Comparison of ENCODE assay signal across 16 cellular contexts in the genomic region with DNA sequence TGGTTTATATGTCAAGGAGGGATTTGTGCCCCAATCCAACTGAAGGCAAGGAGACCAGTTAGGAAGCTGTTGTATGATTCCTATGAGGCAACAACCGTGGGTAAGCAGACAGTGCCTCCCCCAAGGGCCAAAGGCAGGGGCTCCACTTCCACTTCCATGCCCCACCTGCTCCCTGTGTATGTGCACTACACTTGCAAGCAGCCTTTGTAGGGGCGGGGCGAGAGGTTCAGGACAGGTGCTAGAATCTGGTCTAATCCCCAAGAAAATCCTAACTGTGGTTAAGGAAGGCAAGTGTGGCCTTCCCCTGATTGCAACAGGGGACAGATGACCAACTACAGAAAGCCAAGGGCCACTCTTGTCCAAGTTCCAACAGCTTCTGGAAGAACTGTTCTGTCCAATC. TPM values are rescaled to one million over a fixed set of nuclear protein-coding genes. Genes with fewer than 3 reads are reported as not detected.
DNase-seq lines count a peak whose midpoint lies in the region; ATAC-seq, FAIRE-seq and TF ChIP-seq lines count a peak whose summit lies in the region.
"Had no signal": no experiment of that assay in that cellular context is flagged by ENCODE, and none has a peak within 500 bp of the region (broad histone marks: within the 10 kb centered on the region; RNA-seq: fewer than 3 reads in every experiment).

No MANE protein-coding gene starts in this region.

- no peak for TF ChIP-seq RAD21 in GM12878 (IDR thresholded peaks at IDR 0.05; ENCODE audit: insufficient read depth, low read depth, low read length)

- H3K4me1 ChIP-seq in A673 (ENCODE audit: insufficient read depth, low read length, poor library complexity, severe bottlenecking) (peaks cover 5% of the 10 kb centered on the region), GM12878 (ENCODE audit: control insufficient read depth, insufficient read depth, low read length) (peaks cover 36% of the 10 kb centered on the region)
- H3K4me1 ChIP-seq in CD4-positive, alpha-beta memory T cell (ENCODE audit: insufficient read depth, low read length), result peaks cover 4% of the 10 kb centered on the region

- ATAC-seq in GM12878, result no peak
- no peak for ATAC-seq in natural killer cell treated with Interleukin-12 subunit alpha and Interleukin-12 subunit beta and Interleukin-15 and Interleukin-18, amount 100 ng/mL, for 72 hours

- H3K27ac ChIP-seq in A673 (ENCODE audit: low read depth, low read length, poor library complexity, severe bottlenecking) (peak overlapping the region; percentile 21), GM12878 (ENCODE audit: control insufficient read depth, insufficient read depth) (peak overlapping the region; percentile 67; the same call in 1 of the 2 replicates)
- no peak overlapping the region for H3K27ac ChIP-seq in CD4-positive, alpha-beta memory T cell (ENCODE audit: low read depth, low read length)
- H3K27ac ChIP-seq: PC-9, SK-N-MC had no signal

- no peak overlapping the region for H3K9ac ChIP-seq in GM12878 (ENCODE audit: control insufficient read depth, insufficient read depth, low read length)

- no peak for FAIRE-seq in GM12878 (lab: Jason Lieb, UNC)

- TF ChIP-seq CTCF in A673 (conservative IDR thresholded peaks at IDR 0.05; ENCODE audit: low read depth, low read length), result no peak
- no peak for TF ChIP-seq CTCF in GM12878 (IDR thresholded peaks at IDR 0.05 in 2 of 3, conservative IDR thresholded peaks at IDR 0.05 in 1 of 3; ENCODE audit: control insufficient read depth in 2 of 3, extremely low read depth in 1 of 3, insufficient read depth in 1 of 3, low read depth in 3 of 3, low read length in 3 of 3)
- TF ChIP-seq CTCF in GM13977 (IDR thresholded peaks at IDR 0.05; ENCODE audit: extremely low read depth, insufficient read depth, missing control alignments), result no peak

- H3K36me3 Mint-ChIP-seq in CD4-positive, alpha-beta memory T cell, result peaks cover 46 to 75% of the 10 kb centered on the region in 2 donors
- peaks cover 20% of the 10 kb centered on the region for H3K36me3 Mint-ChIP-seq in natural killer cell treated with Interleukin-12 subunit alpha and Interleukin-12 subunit beta and Interleukin-15 and Interleukin-18, amount 100 ng/mL, for 72 hours
- H3K36me3 Mint-ChIP-seq in activated T-helper 1 cell treated with anti-CD3 and anti-CD28 coated beads, Interleukin-12 subunit alpha, Interleukin-12 subunit beta, Interleukin-2, Interleukin-4 antibody, amounts not matched to agents 30 ng/mL and 10 ng/mL and 1 ng/mL, durations not matched to agents 14 hours and 24 hours and 36 hours (ENCODE audit: low read depth), result peaks cover 51% of the 10 kb centered on the region

- CTCF ChIA-PET in A673 (lab: Charles Lee) (no interaction called here), GM12878 (lab: Yijun Ruan, JAX) (interaction anchor here (0.9 to 3.0 kb wide), 7 partner anchors 16 to 101 kb away, joined by 3 to 21 read pairs (median 7); a partner anchor contains a TSS)
- CTCF ChIA-PET in CD4-positive, alpha-beta memory T cell (lab: Charles Lee; ENCODE audit: partially characterized antibody), result interaction anchor here (1.3 kb wide), 1 partner anchor 101 kb away, joined by 3 read pairs; no protein-coding TSS in a partner anchor

- RAD21 ChIA-PET in GM12878 (lab: Charles Lee; ENCODE audit: unreplicated experiment), result interaction anchor here (0.8 to 2.3 kb wide), 9 partner anchors 16 to 101 kb away, joined by 3 to 10 read pairs (median 3); no protein-coding TSS in a partner anchor

- no peaks in the 10 kb centered on the region for H3K9me3 Mint-ChIP-seq in CD4-positive, alpha-beta memory T cell
- no peaks in the 10 kb centered on the region for H3K9me3 Mint-ChIP-seq in natural killer cell treated with Interleukin-12 subunit alpha and Interleukin-12 subunit beta and Interleukin-15 and Interleukin-18, amount 100 ng/mL, for 72 hours
- H3K9me3 Mint-ChIP-seq in activated T-helper 1 cell treated with anti-CD3 and anti-CD28 coated beads, Interleukin-12 subunit alpha, Interleukin-12 subunit beta, Interleukin-2, Interleukin-4 antibody, amounts not matched to agents 30 ng/mL and 10 ng/mL and 1 ng/mL, durations not matched to agents 14 hours and 24 hours and 36 hours, result no peaks in the 10 kb centered on the region

- in situ Hi-C loops in GM12878 (cut with MboI), result no loop called here
- in situ Hi-C loops in GM13977 (cut with MboI; ENCODE audit: low pct_unique_long_range_greater_than_20kb, low sequenced_read_pairs, unreplicated experiment), result no loop called here

- WGBS in GM12878 (ENCODE audit: insufficient coverage, insufficient replicate concordance, low lambda C conversion rate, missing lambda C conversion rate), result 65% methylated on average over 3 of the region's 3 CpGs

- TF ChIP-seq POLR2A in GM12878 (IDR thresholded peaks at IDR 0.05; ENCODE audit: low read depth, low read length), result no peak; the same call in 1 of the 2 replicates

- H3K4me3 Mint-ChIP-seq in CD4-positive, alpha-beta memory T cell, result no peak overlapping the region
- H3K4me3 Mint-ChIP-seq in natural killer cell treated with Interleukin-12 subunit alpha and Interleukin-12 subunit beta and Interleukin-15 and Interleukin-18, amount 100 ng/mL, for 72 hours, result no peak overlapping the region
- H3K4me3 Mint-ChIP-seq in activated T-helper 1 cell treated with anti-CD3 and anti-CD28 coated beads, Interleukin-12 subunit alpha, Interleukin-12 subunit beta, Interleukin-2, Interleukin-4 antibody, amounts not matched to agents 30 ng/mL and 10 ng/mL and 1 ng/mL, durations not matched to agents 14 hours and 24 hours and 36 hours, result no peak overlapping the region

- H4K20me1 ChIP-seq in GM12878 (ENCODE audit: control insufficient read depth, insufficient read depth), result peaks cover 2% of the 10 kb centered on the region; the same call in 1 of the 2 replicates

- H3K9me3 ChIP-seq in A673 (ENCODE audit: low read depth, low read length, poor library complexity, severe bottlenecking), result no peaks in the 10 kb centered on the region
- H3K9me3 ChIP-seq in CD4-positive, alpha-beta memory T cell (ENCODE audit: control insufficient read depth in 1 of 2, low read length in 2 of 2), result no peaks in the 10 kb centered on the region
- H3K9me3 ChIP-seq in GM12878 (replicated peaks; ENCODE audit: control insufficient read depth, insufficient read depth, low read length), result no peaks in the 10 kb centered on the region
- H3K9me3 ChIP-seq: thoracic aorta had no signal

- H3K79me2 ChIP-seq in GM12878 (ENCODE audit: control insufficient read depth, insufficient read depth, low read length), result peaks cover 42% of the 10 kb centered on the region

- TF ChIP-seq EP300 in GM12878 (IDR thresholded peaks at IDR 0.05; ENCODE audit: borderline replicate concordance in 1 of 2, control insufficient read depth in 1 of 2, low read depth in 2 of 2, low read length in 2 of 2), result no peak

- H3K27me3 ChIP-seq in A673 (replicated peaks; ENCODE audit: insufficient read depth, low read depth, low read length, poor library complexity), result no peaks in the 10 kb centered on the region
- H3K27me3 ChIP-seq in CD4-positive, alpha-beta memory T cell (ENCODE audit: insufficient read depth, low read length), result no peaks in the 10 kb centered on the region
- no peaks in the 10 kb centered on the region for H3K27me3 ChIP-seq in GM12878 (replicated peaks in 1 of 2; ENCODE audit: control insufficient read depth in 2 of 2, insufficient read depth in 2 of 2, low read length in 1 of 2)

- BruUV-seq in A673 (replicated peaks; lab: Mats Ljungman, UMichigan) (no TSS peak), GM12878 (replicated peaks; lab: Mats Ljungman, UMichigan) (no TSS peak)

- H3K36me3 ChIP-seq in A673 (ENCODE audit: insufficient read depth, low read length, poor library complexity, severe bottlenecking) (peaks cover 3% of the 10 kb centered on the region), GM12878 (ENCODE audit: control insufficient read depth in 2 of 2, insufficient read depth in 2 of 2, low read length in 1 of 2) (peaks cover 21 to 28% of the 10 kb centered on the region in 2 experiments)
- peaks cover 35% of the 10 kb centered on the region for H3K36me3 ChIP-seq in CD4-positive, alpha-beta memory T cell (ENCODE audit: insufficient read depth, low read length)

- intact Hi-C loops in A673 (cut with micrococcal nuclease; ENCODE audit: unreplicated experiment) (no loop called here), GM12878 (cut with micrococcal nuclease; ENCODE audit: unreplicated experiment) (loop anchor here (2.0 to 5.0 kb wide), 2 partner anchors 37 to 99 kb away; no protein-coding TSS in a partner anchor)
- intact Hi-C loops in CD4-positive, alpha-beta memory T cell (cut with micrococcal nuclease), result no loop called here
- intact Hi-C loops in activated T-helper 1 cell treated with anti-CD3 and anti-CD28 coated beads, Interleukin-12 subunit alpha, Interleukin-12 subunit beta, Interleukin-2, Interleukin-4 antibody, amounts not matched to agents 30 ng/mL and 10 ng/mL and 1 ng/mL, durations not matched to agents 14 hours and 24 hours and 36 hours (cut with micrococcal nuclease), result no loop called here

- H3K27me3 Mint-ChIP-seq in CD4-positive, alpha-beta memory T cell, result no peaks in the 10 kb centered on the region
- H3K27me3 Mint-ChIP-seq in natural killer cell treated with Interleukin-12 subunit alpha and Interleukin-12 subunit beta and Interleukin-15 and Interleukin-18, amount 100 ng/mL, for 72 hours, result no peaks in the 10 kb centered on the region
- H3K27me3 Mint-ChIP-seq in activated T-helper 1 cell treated with anti-CD3 and anti-CD28 coated beads, Interleukin-12 subunit alpha, Interleukin-12 subunit beta, Interleukin-2, Interleukin-4 antibody, amounts not matched to agents 30 ng/mL and 10 ng/mL and 1 ng/mL, durations not matched to agents 14 hours and 24 hours and 36 hours (ENCODE audit: insufficient read depth), result no peaks in the 10 kb centered on the region

- POLR2A ChIA-PET in A673 (lab: Charles Lee; ENCODE audit: low non-redundant PET) (no interaction called here), GM12878 (lab: Charles Lee) (interaction anchor here (0.9 to 2.2 kb wide), 4 partner anchors 17 to 45 kb away, joined by 3 to 8 read pairs (median 4); no protein-coding TSS in a partner anchor)
- POLR2A ChIA-PET in CD4-positive, alpha-beta memory T cell (lab: Charles Lee; ENCODE audit: partially characterized antibody), result interaction anchor here (1.6 kb wide), 1 partner anchor 41 kb away, joined by 5 read pairs; a partner anchor contains a TSS

- 0 out of 2 replicates have a peak overlapping the region, but pooled peaks have one; percentile 5 for H3K4me2 ChIP-seq in GM12878 (ENCODE audit: control insufficient read depth, insufficient read depth)
- H3K4me2 ChIP-seq: PC-9 had no signal

- H3K4me3 ChIP-seq in A673 (ENCODE audit: low read depth, low read length, poor library complexity, severe bottlenecking) (no peak overlapping the region), GM12878 (no peak overlapping the region)
- H3K4me3 ChIP-seq in CD4-positive, alpha-beta memory T cell (ENCODE audit: low read length in 2 of 2), result no peak overlapping the region
- H3K4me3 ChIP-seq: PC-9, SK-N-MC, thoracic aorta had no signal

- peaks cover 23 to 65% (median 37%) of the 10 kb centered on the region in 4 donors for H3K4me1 Mint-ChIP-seq in CD4-positive, alpha-beta memory T cell
- H3K4me1 Mint-ChIP-seq in natural killer cell treated with Interleukin-12 subunit alpha and Interleukin-12 subunit beta and Interleukin-15 and Interleukin-18, amount 100 ng/mL, for 72 hours (ENCODE audit: low read depth in 2 of 2), result peaks cover 53 to 65% of the 10 kb centered on the region in 2 donors
- peaks cover 19% of the 10 kb centered on the region for H3K4me1 Mint-ChIP-seq in activated T-helper 1 cell treated with anti-CD3 and anti-CD28 coated beads, Interleukin-12 subunit alpha, Interleukin-12 subunit beta, Interleukin-2, Interleukin-4 antibody, amounts not matched to agents 30 ng/mL and 10 ng/mL and 1 ng/mL, durations not matched to agents 14 hours and 24 hours and 36 hours (ENCODE audit: low read depth)

- no peak overlapping the region for H2AFZ ChIP-seq in GM12878 (ENCODE audit: control insufficient read depth, low read depth, low read length)
- H2AFZ ChIP-seq: PC-9 had no signal

- SMC1A ChIA-PET in GM12878 (lab: Charles Lee; ENCODE audit: uncharacterized antibody, unreplicated experiment), result interaction anchor here (0.7 to 3.1 kb wide), 10 partner anchors 8 to 101 kb away, joined by 3 to 19 read pairs (median 5); no protein-coding TSS in a partner anchor

- peak overlapping the region in 6 of 7 donors; percentile 13 to 72 (median 40) for H3K27ac Mint-ChIP-seq in CD4-positive, alpha-beta memory T cell
- peak overlapping the region; percentile 59 for H3K27ac Mint-ChIP-seq in natural killer cell treated with Interleukin-12 subunit alpha and Interleukin-12 subunit beta and Interleukin-15 and Interleukin-18, amount 100 ng/mL, for 72 hours
- no peak overlapping the region for H3K27ac Mint-ChIP-seq in activated T-helper 1 cell treated with anti-CD3 and anti-CD28 coated beads, Interleukin-12 subunit alpha, Interleukin-12 subunit beta, Interleukin-2, Interleukin-4 antibody, amounts not matched to agents 30 ng/mL and 10 ng/mL and 1 ng/mL, durations not matched to agents 14 hours and 24 hours and 36 hours

- no peak for DNase-seq in A673 (ENCODE audit: low spot score)
- DNase-seq in CD4-positive, alpha-beta memory T cell, result no peak
- DNase-seq in GM12878 (ENCODE audit: low read depth, low spot score), result no peak
- no peak for DNase-seq in natural killer cell treated with Interleukin-12 subunit alpha and Interleukin-12 subunit beta and Interleukin-15 and Interleukin-18, amount 100 ng/mL, for 72 hours (ENCODE audit: low spot score)
- no peak for DNase-seq in AG08396 (ENCODE audit: low spot score)
- DNase-seq in activated T-helper 1 cell treated with anti-CD3 and anti-CD28 coated beads, Interleukin-12 subunit alpha, Interleukin-12 subunit beta, Interleukin-2, Interleukin-4 antibody, amounts not matched to agents 30 ng/mL and 10 ng/mL and 1 ng/mL, durations not matched to agents 14 hours and 24 hours and 36 hours (ENCODE audit: low spot score), result no peak
- no peak for DNase-seq in KG1 (lab: John Stamatoyannopoulos, UW)
- no peak for DNase-seq in GM13977 (ENCODE audit: low spot score)
- DNase-seq: activated T-cell treated with anti-CD3 and anti-CD28 coated beads for 4 hours; NCI-H1048; NCI-H69; PC-9; stimulated activated CD4-positive, alpha-beta T cell treated with anti-CD3 and anti-CD28 coated beads, Interleukin-1b, Interleukin-23, amount 100 ng/mL, for 48 hours; T1000 had no signal

RNA-seq across cellular contexts. Expression of a gene that starts 41.7 kb away (rescaled TPM):
- total RNA-seq in A673 (2021), result 31.0 and 32.0 TPM in 2 replicates
- total RNA-seq in CD4-positive, alpha-beta memory T cell, result 10 to 100 TPM; 54.1 to 56.0 TPM
- polyA plus RNA-seq in CD4-positive, alpha-beta memory T cell, result 10 to 100 TPM; 16.6 to 32.0 TPM
- total RNA-seq in GM12878 (2013; cell fraction: nucleolus; rRNA removed), result 47.6 and 51.1 TPM in 2 replicates
- total RNA-seq in GM12878 (2014; rRNA removed), result 23.4 and 24.2 TPM in 2 replicates
- total RNA-seq in GM12878 (2014; rRNA removed; fragmentation: Illumina TruSeq; extraction: Trizol), result 12.7 and 15.3 TPM in 2 replicates
- total RNA-seq in GM12878 (2021), result 77.5 and 79.0 TPM in 2 replicates
- 50.1 TPM for polyA plus RNA-seq in GM12878 (2011; ENCODE audit: low read depth)
- polyA plus RNA-seq in GM12878 (2011; rRNA removed), result 29.6 and 36.5 TPM in 2 replicates
- polyA plus RNA-seq in GM12878 (2011; cell fraction: cytosol; rRNA removed), result 36.7 and 49.7 TPM in 2 replicates
- polyA plus RNA-seq in GM12878 (2011; cell fraction: nucleus; rRNA removed), result 16.8 and 18.8 TPM in 2 replicates
- polyA plus RNA-seq in GM12878 (2012), result 58.2 and 65.9 TPM in 2 replicates
- 66.7 and 68.8 TPM in 2 replicates for polyA plus RNA-seq in GM12878 (2014; fragmentation: Illumina TruSeq; extraction: Trizol)
- polyA plus RNA-seq in GM12878 (2014; fragmentation: Nextera tagmentation; extraction: Ambion mirVana), result 10 to 100 TPM; 22.4 to 23.3 TPM
- 42.6 and 45.5 TPM in 2 replicates for polyA plus RNA-seq in GM12878 (2014; rRNA removed)
- 10 to 100 TPM; 50.2 to 50.8 TPM for polyA plus RNA-seq in GM12878 (2016; fragmentation: Nextera tagmentation; extraction: Ambion mirVana)
- 48.3 and 58.3 TPM in 2 replicates for polyA minus RNA-seq in GM12878 (2011; rRNA and poly(A)+ RNA removed)
- 25.8 and 27.2 TPM in 2 replicates for polyA minus RNA-seq in GM12878 (2011; cell fraction: cytosol; rRNA and poly(A)+ RNA removed)
- polyA minus RNA-seq in GM12878 (2011; cell fraction: nucleus; rRNA and poly(A)+ RNA removed), result 10.3 and 16.8 TPM in 2 replicates
- 10 to 100 TPM; 51.4 to 90.6 TPM for total RNA-seq in natural killer cell treated with Interleukin-12 subunit alpha and Interleukin-12 subunit beta and Interleukin-15 and Interleukin-18, amount 100 ng/mL, for 72 hours
- 64.4 and 66.5 TPM in 2 replicates for total RNA-seq in activated T-helper 1 cell treated with anti-CD3 and anti-CD28 coated beads, Interleukin-12 subunit alpha, Interleukin-12 subunit beta, Interleukin-2, Interleukin-4 antibody, amounts not matched to agents 30 ng/mL and 10 ng/mL and 1 ng/mL, durations not matched to agents 14 hours and 24 hours and 36 hours

RNA-seq across cellular contexts. Expression of a gene that starts 49.0 kb away (rescaled TPM):
- 30.6 and 31.2 TPM in 2 replicates for total RNA-seq in A673 (2021)
- 10 to 100 TPM; 30.9 to 31.6 TPM for total RNA-seq in CD4-positive, alpha-beta memory T cell
- 10 to 100 TPM; 21.8 to 33.0 TPM for polyA plus RNA-seq in CD4-positive, alpha-beta memory T cell
- total RNA-seq in GM12878 (2013; cell fraction: nucleolus; rRNA removed), result 17.9 and 19.4 TPM in 2 replicates
- total RNA-seq in GM12878 (2014; rRNA removed), result 22.8 and 26.6 TPM in 2 replicates
- 33.4 and 34.6 TPM in 2 replicates for total RNA-seq in GM12878 (2014; rRNA removed; fragmentation: Illumina TruSeq; extraction: Trizol)
- 19.7 and 20.4 TPM in 2 replicates for total RNA-seq in GM12878 (2021)
- polyA plus RNA-seq in GM12878 (2011; ENCODE audit: low read depth), result 11.8 TPM
- 21.1 and 27.5 TPM in 2 replicates for polyA plus RNA-seq in GM12878 (2011; rRNA removed)
- polyA plus RNA-seq in GM12878 (2011; cell fraction: cytosol; rRNA removed), result 11.3 and 11.4 TPM in 2 replicates
- polyA plus RNA-seq in GM12878 (2011; cell fraction: nucleus; rRNA removed), result 7.2 and 8.2 TPM in 2 replicates
- polyA plus RNA-seq in GM12878 (2012), result 12.9 and 13.9 TPM in 2 replicates
- 22.2 and 26.0 TPM in 2 replicates for polyA plus RNA-seq in GM12878 (2014; fragmentation: Illumina TruSeq; extraction: Trizol)
- 10 to 100 TPM; 18.5 to 20.7 TPM for polyA plus RNA-seq in GM12878 (2014; fragmentation: Nextera tagmentation; extraction: Ambion mirVana)
- polyA plus RNA-seq in GM12878 (2014; rRNA removed), result 16.5 and 20.0 TPM in 2 replicates
- polyA plus RNA-seq in GM12878 (2016; fragmentation: Nextera tagmentation; extraction: Ambion mirVana), result 10 to 100 TPM; 20.2 to 22.0 TPM
- 22.7 and 27.6 TPM in 2 replicates for polyA minus RNA-seq in GM12878 (2011; rRNA and poly(A)+ RNA removed)
- polyA minus RNA-seq in GM12878 (2011; cell fraction: cytosol; rRNA and poly(A)+ RNA removed), result 9.6 and 10.7 TPM in 2 replicates
- polyA minus RNA-seq in GM12878 (2011; cell fraction: nucleus; rRNA and poly(A)+ RNA removed), result 5.0 and 6.0 TPM in 2 replicates
- total RNA-seq in natural killer cell treated with Interleukin-12 subunit alpha and Interleukin-12 subunit beta and Interleukin-15 and Interleukin-18, amount 100 ng/mL, for 72 hours, result 10 to 100 TPM; 22.5 to 22.7 TPM
- total RNA-seq in activated T-helper 1 cell treated with anti-CD3 and anti-CD28 coated beads, Interleukin-12 subunit alpha, Interleukin-12 subunit beta, Interleukin-2, Interleukin-4 antibody, amounts not matched to agents 30 ng/mL and 10 ng/mL and 1 ng/mL, durations not matched to agents 14 hours and 24 hours and 36 hours, result 28.8 TPM in 2 replicates
